ENCODE assay signal across 9 cellular contexts in the genomic region with DNA sequence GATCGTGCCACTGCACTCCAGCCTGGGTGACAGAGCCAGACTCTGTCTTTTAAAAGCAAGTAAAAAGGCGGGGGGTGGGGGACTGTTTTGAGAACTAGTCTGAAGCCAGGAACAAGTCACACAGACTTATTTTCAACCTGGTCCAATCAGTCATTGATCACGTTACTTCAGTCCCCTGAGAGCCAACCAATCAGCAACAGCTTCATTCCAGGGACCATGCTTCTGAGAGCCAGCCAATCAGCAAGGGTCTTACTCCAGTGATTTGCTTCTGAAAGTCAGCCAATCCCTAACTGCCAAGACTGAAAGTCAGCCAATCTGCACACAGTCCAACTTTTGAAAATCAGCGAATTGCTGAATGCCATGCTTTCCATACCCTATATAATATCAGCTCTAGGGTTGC. TPM values are rescaled to one million over a fixed set of nuclear protein-coding genes. Genes with fewer than 3 reads are reported as not detected.
DNase-seq lines count a peak whose midpoint lies in the region; ATAC-seq and TF ChIP-seq lines count a peak whose summit lies in the region.
"Had no signal": no experiment of that assay in that cellular context is flagged by ENCODE, and none has a peak within 500 bp of the region (broad histone marks: within the 10 kb centered on the region; RNA-seq: fewer than 3 reads in every experiment).

No MANE protein-coding gene starts in this region.

- TF ChIP-seq CTCF in GM12865 (IDR thresholded peaks at IDR 0.05; ENCODE audit: insufficient read depth, low read depth, low read length, missing control alignments) (no peak), PC-3 (conservative IDR thresholded peaks at IDR 0.05; ENCODE audit: low read depth, low read length) (no peak), fibroblast of lung (conservative IDR thresholded peaks at IDR 0.05 in 1 of 2, IDR thresholded peaks at IDR 0.05 in 1 of 2; ENCODE audit: low read depth in 1 of 2, low read length in 2 of 2) (no peak), nephron progenitor cell (IDR thresholded peaks at IDR 0.05) (no peak)

- in situ Hi-C loops in ACHN (cut with HindIII; ENCODE audit: low pct_ligation_motif_present, low pct_unique_long_range_greater_than_20kb, low sequenced_read_pairs), result no loop called here

- H3K27me3 ChIP-seq in PC-3 (ENCODE audit: low read length), result no peaks in the 10 kb centered on the region
- H3K27me3 ChIP-seq in fibroblast of lung (ENCODE audit: control insufficient read depth, insufficient read depth, low read length), result no peaks in the 10 kb centered on the region

- no peak overlapping the region for H3K4me3 Mint-ChIP-seq in nephron progenitor cell

- no peak overlapping the region for H3K27ac ChIP-seq in PC-3 (ENCODE audit: low read length)
- no peak overlapping the region for H3K27ac ChIP-seq in fibroblast of lung (ENCODE audit: insufficient read depth, low read length)
- H3K27ac ChIP-seq: dorsolateral prefrontal cortex had no signal

- H4K20me1 ChIP-seq in PC-3 (ENCODE audit: low read length), result no peaks in the 10 kb centered on the region
- H4K20me1 ChIP-seq in fibroblast of lung (ENCODE audit: control insufficient read depth, extremely low read depth, insufficient read depth, low read length), result no peaks in the 10 kb centered on the region

- H3F3A ChIP-seq in PC-3 (ENCODE audit: low read length, unreplicated experiment), result peaks cover 5% of the 10 kb centered on the region

- H3K9me2 ChIP-seq in PC-3 (replicated peaks; ENCODE audit: low read length), result no peaks in the 10 kb centered on the region

- H3K9ac ChIP-seq in PC-3 (ENCODE audit: low read length) (no peak overlapping the region), fibroblast of lung (ENCODE audit: insufficient read depth, low read length) (no peak overlapping the region)

- H3K79me2 ChIP-seq in PC-3 (ENCODE audit: low read length) (no peaks in the 10 kb centered on the region), fibroblast of lung (ENCODE audit: control insufficient read depth, insufficient read depth, low read length) (no peaks in the 10 kb centered on the region)

- CTCF ChIA-PET in PC-3 (lab: Charles Lee), result no interaction called here

- H3K9me3 ChIP-seq in PC-3 (ENCODE audit: low read length), result no peaks in the 10 kb centered on the region
- no peaks in the 10 kb centered on the region for H3K9me3 ChIP-seq in fibroblast of lung (ENCODE audit: control insufficient read depth, insufficient read depth, low read depth, low read length)

- H3K9me3 Mint-ChIP-seq in nephron progenitor cell, result peaks cover 17% of the 10 kb centered on the region

- H3K4me2 ChIP-seq in PC-3 (ENCODE audit: low read length) (no peak overlapping the region), fibroblast of lung (ENCODE audit: extremely low read depth, insufficient read depth, low read length) (no peak overlapping the region)

- no peaks in the 10 kb centered on the region for H3K36me3 ChIP-seq in PC-3 (ENCODE audit: low read depth, low read length)
- no peaks in the 10 kb centered on the region for H3K36me3 ChIP-seq in fibroblast of lung (ENCODE audit: control insufficient read depth, insufficient read depth, low read length)

- H3K4me1 ChIP-seq in PC-3 (ENCODE audit: insufficient read depth, low read length), result peaks cover 13% of the 10 kb centered on the region
- H3K4me1 ChIP-seq in fibroblast of lung (ENCODE audit: control insufficient read depth, extremely low read depth, insufficient read depth, low read length), result peaks cover 2% of the 10 kb centered on the region

- POLR2A ChIA-PET in PC-3 (lab: Charles Lee; ENCODE audit: unreplicated experiment), result interaction anchor here (0.5 kb wide), 1 partner anchor 1225 kb away, joined by 4 read pairs; no protein-coding TSS in a partner anchor

- H3K4me3 ChIP-seq in GM12865 (ENCODE audit: low read depth, low read length), result no peak overlapping the region
- H3K4me3 ChIP-seq in PC-3 (ENCODE audit: low read length), result no peak overlapping the region
- no peak overlapping the region for H3K4me3 ChIP-seq in fibroblast of lung (replicated peaks in 1 of 4; ENCODE audit: control extremely low read depth in 1 of 4, insufficient read depth in 1 of 4, low read depth in 3 of 4, low read length in 4 of 4)
- H3K4me3 ChIP-seq: dorsolateral prefrontal cortex had no signal

- ATAC-seq in PC-3 (no peak), HG03469 (IDR thresholded peaks at IDR 0.05; ENCODE audit: unreplicated experiment) (no peak), HG03039 (IDR thresholded peaks at IDR 0.05; ENCODE audit: unreplicated experiment) (no peak)

- intact Hi-C loops in PC-3 (cut with micrococcal nuclease), result no loop called here

- H2AFZ ChIP-seq in PC-3 (ENCODE audit: low read length) (no peak overlapping the region), fibroblast of lung (ENCODE audit: low read length) (no peak overlapping the region)

- H3K36me3 Mint-ChIP-seq in nephron progenitor cell (ENCODE audit: low read depth), result no peaks in the 10 kb centered on the region

- H3K27me3 Mint-ChIP-seq in nephron progenitor cell (ENCODE audit: low read depth, poor library complexity), result peaks cover 7% of the 10 kb centered on the region

- no TSS peak for BruUV-seq in PC-3 (replicated peaks; lab: Mats Ljungman, UMichigan)

- H3K4me1 Mint-ChIP-seq in nephron progenitor cell, result peaks cover 8% of the 10 kb centered on the region

- H3K27ac Mint-ChIP-seq in nephron progenitor cell, result no peak overlapping the region

- DNase-seq in ACHN (peak; percentile 4), GM12865 (ENCODE audit: low read depth) (peak; percentile 87), PC-3 (peak; percentile 55), fibroblast of lung (ENCODE audit: low read depth in 2 of 2) (peak; percentile 31 to 45), mucosa of gallbladder (ENCODE audit: low spot score) (no peak), nephron progenitor cell (no peak)

RNA-seq across cellular contexts. Expression of a gene that starts 48.6 kb away (rescaled TPM):
- 23.8 and 31.0 TPM in 2 replicates for total RNA-seq in PC-3 (2014; rRNA removed)
- 1.3 and 2.3 TPM in 2 replicates for total RNA-seq in fibroblast of lung
- polyA plus RNA-seq in fibroblast of lung, result 1.7 and 2.2 TPM in 2 replicates
- 5.8 and 7.1 TPM in 2 replicates for polyA plus RNA-seq in fibroblast of lung (2012)
- 17.3 and 26.1 TPM in 2 replicates for polyA minus RNA-seq in fibroblast of lung (ENCODE audit: low replicate concordance)
- 27.0 TPM for total RNA-seq in mucosa of gallbladder

Comparison
In these comparisons a context has a peak if more than half of its experiments do, and no peak if none do; other contexts are left out.
1. DNase-seq: peak in ACHN (single experiment), GM12865 (single experiment), PC-3 (single experiment) and fibroblast of lung (2 of 2); none in mucosa of gallbladder (single experiment) and nephron progenitor cell (single experiment).